In genomic region chr12:49288412-49288853, GRCh38 we compare ENCODE assay signal across 8 cellular contexts.
A peak's percentile ranks its signal among the peaks of the same experiment; 100 is the strongest.
DNase-seq lines count a peak whose midpoint lies in the region; ATAC-seq lines count a peak whose summit lies in the region.

No MANE protein-coding gene starts in this region.

- no peak for ATAC-seq in GM18873 (IDR thresholded peaks at IDR 0.05; ENCODE audit: low FRiP score, unreplicated experiment)

- DNase-seq in NCI-H1436 (lab: John Stamatoyannopoulos, UW): peak; percentile 53
- no peak for DNase-seq in NCI-H1436 treated with DMSO at 0.1 percent for 48 hours (lab: John Stamatoyannopoulos, UW)
- DNase-seq in NCI-H1048 (lab: John Stamatoyannopoulos, UW): peak; percentile 16
- DNase-seq in activated CD4-positive, alpha-beta T cell treated with anti-CD3 and anti-CD28 coated beads, Interleukin-2, amount 50 U/mL, for 1 hour: peak; percentile 69
- DNase-seq in dedifferentiated amniotic fluid mesenchymal stem cell (ENCODE audit: extremely low spot score): peak; percentile 65
- peak; percentile 75 for DNase-seq in medulla oblongata (ENCODE audit: extremely low spot score)
- peak; percentile 40 to 53 for DNase-seq in stimulated activated CD8-positive, alpha-beta memory T cell treated with anti-CD3 and anti-CD28 coated beads, Interleukin-7, amount 100 ng/mL, for 1 hour (ENCODE audit: low read depth in 2 of 2)
